ENCODE assay signal across 15 cellular contexts in the genomic region with DNA sequence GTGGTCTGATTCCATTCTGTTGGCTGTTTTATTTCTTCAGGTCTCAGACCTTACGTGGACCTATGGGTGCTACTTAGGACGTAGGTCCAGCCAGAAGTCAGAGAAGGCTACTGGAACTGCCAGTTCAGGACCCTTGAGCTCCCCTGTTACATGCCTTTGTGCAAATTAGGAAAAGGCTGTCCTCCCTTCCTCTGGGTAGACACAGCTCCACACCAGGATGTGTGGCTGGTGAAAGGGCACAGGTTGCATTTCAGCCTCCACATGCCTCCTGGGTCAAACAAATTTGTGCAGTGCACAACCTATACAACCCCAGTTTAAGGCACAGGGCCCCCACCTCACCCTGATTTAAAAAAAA. TPM values are rescaled to one million over a fixed set of nuclear protein-coding genes. Genes with fewer than 3 reads are reported as not detected.
DNase-seq lines count a peak whose midpoint lies in the region; ATAC-seq, FAIRE-seq and TF ChIP-seq lines count a peak whose summit lies in the region.
"Had no signal": no experiment of that assay in that cellular context is flagged by ENCODE, and none has a peak within 500 bp of the region (broad histone marks: within the 10 kb centered on the region; RNA-seq: fewer than 3 reads in every experiment).

No MANE protein-coding gene starts in this region.

- H3K4me3 ChIP-seq in BLaER1 treated with 17β-estradiol and CSF1 and Interleukin-3, amounts not matched to agents 10 nM and 100 nM: 0 out of 20 replicates have a peak overlapping the region, but pooled peaks of 1 of the 10 experiments have one; percentile 0
- no peak overlapping the region for H3K4me3 ChIP-seq in IMR-90 (ENCODE audit: insufficient read depth, low read depth, low read length)
- H3K4me3 ChIP-seq in astrocyte (ENCODE audit: insufficient read depth, low read depth, low read length): no peak overlapping the region
- no peak overlapping the region for H3K4me3 ChIP-seq in BE2C (ENCODE audit: low read depth, low read length)

- H3K4ac ChIP-seq in IMR-90 (ENCODE audit: low read depth, low read length): no peak overlapping the region

- no peaks in the 10 kb centered on the region for H4K20me1 ChIP-seq in BLaER1 treated with 17β-estradiol and CSF1 and Interleukin-3, amounts not matched to agents 10 nM and 100 nM
- H4K20me1 ChIP-seq in IMR-90 (ENCODE audit: insufficient read depth, low read length) (no peaks in the 10 kb centered on the region), astrocyte (ENCODE audit: insufficient read depth, low read length) (no peaks in the 10 kb centered on the region)

- BruUV-seq in IMR-90 (replicated peaks; lab: Mats Ljungman, UMichigan): no TSS peak

- no peak overlapping the region for H4K5ac ChIP-seq in IMR-90 (ENCODE audit: low read depth, low read length)

- peak overlapping the region in 5 of 11 experiments; percentile 47 to 73 (median 53); a peak in 9 of 22 replicates for H3K9ac ChIP-seq in BLaER1 treated with 17β-estradiol and CSF1 and Interleukin-3, amounts not matched to agents 10 nM and 100 nM
- H3K9ac ChIP-seq in IMR-90 (ENCODE audit: low read depth, low read length) (no peak overlapping the region), astrocyte (ENCODE audit: low read length) (no peak overlapping the region)

- H3K9me1 ChIP-seq in IMR-90 (ENCODE audit: insufficient read depth, low read length): peaks cover 6% of the 10 kb centered on the region; the same call in 1 of the 2 replicates

- H3K14ac ChIP-seq in IMR-90 (replicated peaks; ENCODE audit: low read depth, low read length): 0 out of 2 replicates have a peak overlapping the region, but pooled peaks have one; percentile 44

- peak overlapping the region; percentile 6; the same call in 1 of the 2 replicates for H2BK120ac ChIP-seq in IMR-90 (ENCODE audit: low read depth, low read length)

- H2BK20ac ChIP-seq in IMR-90 (ENCODE audit: low read depth, low read length): peak overlapping the region; percentile 79; the same call in 1 of the 2 replicates

- peak overlapping the region; percentile 11; the same call in 1 of the 2 replicates for H3K18ac ChIP-seq in IMR-90 (ENCODE audit: low read depth, low read length)

- TF ChIP-seq CTCF in IMR-90 (conservative IDR thresholded peaks at IDR 0.05; ENCODE audit: low read depth, low read length) (no peak), astrocyte (IDR thresholded peaks at IDR 0.05; ENCODE audit: insufficient read depth, low read depth, low read length) (no peak), osteocyte (IDR thresholded peaks at IDR 0.05) (no peak), BE2C (IDR thresholded peaks at IDR 0.05; ENCODE audit: low read depth, low read length) (no peak)

- H3K4me3 Mint-ChIP-seq in astrocyte (ENCODE audit: unreplicated experiment) (no peak overlapping the region), osteocyte (ENCODE audit: unreplicated experiment) (no peak overlapping the region)
- H3K4me3 Mint-ChIP-seq in natural killer cell treated with Interleukin-12 subunit alpha and Interleukin-12 subunit beta and Interleukin-15 and Interleukin-18, amount 100 ng/mL, for 72 hours: peak overlapping the region; percentile 54
- H3K4me3 Mint-ChIP-seq: T-helper 2 cell treated with Interferon-gamma antibody and Interleukin-4, amounts not matched to agents 5 μg/mL and 100 μg/mL, for 36 hours had no signal

- peaks cover 9% of the 10 kb centered on the region for H3K4me1 Mint-ChIP-seq in astrocyte (ENCODE audit: low read depth, unreplicated experiment)
- peaks cover 37 to 49% of the 10 kb centered on the region in 2 donors for H3K4me1 Mint-ChIP-seq in natural killer cell treated with Interleukin-12 subunit alpha and Interleukin-12 subunit beta and Interleukin-15 and Interleukin-18, amount 100 ng/mL, for 72 hours (ENCODE audit: low read depth in 2 of 2)
- H3K4me1 Mint-ChIP-seq in osteocyte (ENCODE audit: unreplicated experiment): peaks cover 13% of the 10 kb centered on the region

- in situ Hi-C loops in IMR-90 (cut with MboI; ENCODE audit: low sequenced_read_pairs): loop anchor here (25.0 kb wide), 1 partner anchor 365 kb away; no protein-coding TSS in a partner anchor

- H3K56ac ChIP-seq in IMR-90 (ENCODE audit: extremely low read depth, insufficient read depth, low read length): no peak overlapping the region

- no peak for TF ChIP-seq POLR2A in IMR-90 (IDR thresholded peaks at IDR 0.05; ENCODE audit: low read depth, low read length)

- TF ChIP-seq RAD21 in IMR-90 (IDR thresholded peaks at IDR 0.05; ENCODE audit: low read length): no peak

- no peaks in the 10 kb centered on the region for H3K79me1 ChIP-seq in IMR-90 (ENCODE audit: low read depth in 1 of 2, low read length in 2 of 2)

- H3K79me2 ChIP-seq in astrocyte (ENCODE audit: insufficient read depth, low read length): no peaks in the 10 kb centered on the region

- H3K27me3 Mint-ChIP-seq in astrocyte (ENCODE audit: low read depth, unreplicated experiment) (peaks cover 7% of the 10 kb centered on the region), osteocyte (ENCODE audit: unreplicated experiment) (peaks cover 7% of the 10 kb centered on the region)
- no peaks in the 10 kb centered on the region for H3K27me3 Mint-ChIP-seq in natural killer cell treated with Interleukin-12 subunit alpha and Interleukin-12 subunit beta and Interleukin-15 and Interleukin-18, amount 100 ng/mL, for 72 hours
- H3K27me3 Mint-ChIP-seq: activated naive CD4-positive, alpha-beta T cell treated with anti-CD3 and anti-CD28 coated beads, Interleukin-2, amount 50 U/mL, for 24 hours had no signal

- H3K27ac ChIP-seq in BLaER1 treated with 17β-estradiol and CSF1 and Interleukin-3, amounts not matched to agents 10 nM and 100 nM: peak overlapping the region in 10 of 11 experiments; percentile 38 to 86 (median 80); a peak in 19 of 22 replicates
- no peak overlapping the region for H3K27ac ChIP-seq in IMR-90 (ENCODE audit: insufficient read depth, low read length)
- H3K27ac ChIP-seq in astrocyte (ENCODE audit: low read depth, low read length): no peak overlapping the region
- H3K27ac ChIP-seq: testis had no signal

- no peaks in the 10 kb centered on the region for H3K36me3 ChIP-seq in BLaER1 treated with 17β-estradiol and CSF1 and Interleukin-3, amounts not matched to agents 10 nM and 100 nM
- H3K36me3 ChIP-seq in IMR-90 (ENCODE audit: control insufficient read depth, insufficient read depth, low read length): no peaks in the 10 kb centered on the region
- no peaks in the 10 kb centered on the region for H3K36me3 ChIP-seq in astrocyte (ENCODE audit: insufficient read depth, low read length)
- no peaks in the 10 kb centered on the region for H3K36me3 ChIP-seq in BE2C

- intact Hi-C loops in IMR-90 (cut with micrococcal nuclease): loop anchor here (2.0 kb wide), 1 partner anchor 43 kb away; a partner anchor contains a TSS

- FAIRE-seq in astrocyte (lab: Jason Lieb, UNC): no peak
- FAIRE-seq: bronchial epithelial cell had no signal

- DNase-seq in IMR-90 (no peak), astrocyte (ENCODE audit: low read depth) (no peak), osteocyte (ENCODE audit: extremely low spot score, unreplicated experiment) (no peak), BE2C (no peak)
- no peak for DNase-seq in natural killer cell treated with Interleukin-12 subunit alpha and Interleukin-12 subunit beta and Interleukin-15 and Interleukin-18, amount 100 ng/mL, for 72 hours (ENCODE audit: low spot score)
- DNase-seq: effector memory CD4-positive, alpha-beta T cell; Karpas-422; left cardiac atrium; stimulated activated CD4-positive, alpha-beta T cell treated with anti-CD3 and anti-CD28 coated beads, Interleukin-4, amount 100 ng/mL, for 1 hour; testis had no signal

- peak overlapping the region; percentile 77 to 98 (median 92) for H3K4me2 ChIP-seq in BLaER1 treated with 17β-estradiol and CSF1 and Interleukin-3, amounts not matched to agents 10 nM and 100 nM
- H3K4me2 ChIP-seq in IMR-90 (ENCODE audit: low read depth, low read length) (no peak overlapping the region), astrocyte (ENCODE audit: low read length) (peak overlapping the region; percentile 50)

- dilution Hi-C loops in IMR-90 (cut with HindIII; ENCODE audit: low sequenced_read_pairs, unreplicated experiment): no loop called here

- H3K27ac Mint-ChIP-seq in astrocyte (ENCODE audit: unreplicated experiment) (no peak overlapping the region), osteocyte (ENCODE audit: unreplicated experiment) (no peak overlapping the region)
- H3K27ac Mint-ChIP-seq in natural killer cell treated with Interleukin-12 subunit alpha and Interleukin-12 subunit beta and Interleukin-15 and Interleukin-18, amount 100 ng/mL, for 72 hours: peak overlapping the region; percentile 89 to 94
- H3K27ac Mint-ChIP-seq: activated naive CD4-positive, alpha-beta T cell treated with anti-CD3 and anti-CD28 coated beads, Interleukin-2, amount 50 U/mL, for 24 hours; T-helper 2 cell treated with Interferon-gamma antibody and Interleukin-4, amounts not matched to agents 5 μg/mL and 100 μg/mL, for 36 hours had no signal

- no peak overlapping the region for H2BK5ac ChIP-seq in IMR-90 (ENCODE audit: low read depth, low read length, poor library complexity, severe bottlenecking)

- H2AFZ ChIP-seq in IMR-90 (replicated peaks; ENCODE audit: low read length, poor library complexity): peak overlapping the region; percentile 83
- no peak overlapping the region for H2AFZ ChIP-seq in astrocyte (ENCODE audit: low read depth, low read length)

- no peak overlapping the region for H3K23ac ChIP-seq in IMR-90 (ENCODE audit: low read depth, low read length)

- WGBS in IMR-90 (ENCODE audit: extremely low coverage in 2 of 2, insufficient read length in 1 of 2), 2 experiments: no CpG with 5 or more reads among the region's 2 CpGs

- H2AK9ac ChIP-seq in IMR-90 (replicated peaks; ENCODE audit: low read depth, low read length, poor library complexity): no peak overlapping the region

- H4K8ac ChIP-seq in IMR-90 (ENCODE audit: low read depth in 2 of 2, low read length in 2 of 2): peak overlapping the region in 1 of 2 experiments; percentile 20; a peak in 1 of 4 replicates

- H4K91ac ChIP-seq in IMR-90 (ENCODE audit: insufficient read depth, low read depth, low read length): no peak overlapping the region

- ATAC-seq in IMR-90 (ENCODE audit: low read depth): peak; percentile 44; the same call in 1 of the 2 replicates
- no peak for ATAC-seq in natural killer cell treated with Interleukin-12 subunit alpha and Interleukin-12 subunit beta and Interleukin-15 and Interleukin-18, amount 100 ng/mL, for 72 hours
- ATAC-seq in HG02678 (IDR thresholded peaks at IDR 0.05; ENCODE audit: unreplicated experiment): no peak

- H3K36me3 Mint-ChIP-seq in astrocyte (ENCODE audit: low read depth, unreplicated experiment) (peaks cover 2% of the 10 kb centered on the region), osteocyte (ENCODE audit: unreplicated experiment) (no peaks in the 10 kb centered on the region)
- no peaks in the 10 kb centered on the region for H3K36me3 Mint-ChIP-seq in natural killer cell treated with Interleukin-12 subunit alpha and Interleukin-12 subunit beta and Interleukin-15 and Interleukin-18, amount 100 ng/mL, for 72 hours
- H3K36me3 Mint-ChIP-seq: activated naive CD4-positive, alpha-beta T cell treated with anti-CD3 and anti-CD28 coated beads, Interleukin-2, amount 50 U/mL, for 24 hours had no signal

- peaks cover 60 to 82% (median 70%) of the 10 kb centered on the region in 10 experiments for H3K4me1 ChIP-seq in BLaER1 treated with 17β-estradiol and CSF1 and Interleukin-3, amounts not matched to agents 10 nM and 100 nM
- H3K4me1 ChIP-seq in IMR-90 (ENCODE audit: control insufficient read depth, insufficient read depth, low read length) (peaks cover 8% of the 10 kb centered on the region), astrocyte (ENCODE audit: insufficient read depth, low read length) (peaks cover 6% of the 10 kb centered on the region), BE2C (no peaks in the 10 kb centered on the region)
- H3K4me1 ChIP-seq: testis had no signal

- CTCF ChIA-PET in IMR-90 (lab: Yijun Ruan, JAX): interaction anchor here (0.7 kb wide), 1 partner anchor 18 kb away, joined by 4 read pairs; no protein-coding TSS in a partner anchor

- H3K9me3 Mint-ChIP-seq in astrocyte (ENCODE audit: unreplicated experiment) (peaks cover 4% of the 10 kb centered on the region), osteocyte (ENCODE audit: unreplicated experiment) (no peaks in the 10 kb centered on the region)
- H3K9me3 Mint-ChIP-seq in natural killer cell treated with Interleukin-12 subunit alpha and Interleukin-12 subunit beta and Interleukin-15 and Interleukin-18, amount 100 ng/mL, for 72 hours: peaks cover 2% of the 10 kb centered on the region
- H3K9me3 Mint-ChIP-seq: activated naive CD4-positive, alpha-beta T cell treated with anti-CD3 and anti-CD28 coated beads, Interleukin-2, amount 50 U/mL, for 24 hours; T-helper 2 cell treated with Interferon-gamma antibody and Interleukin-4, amounts not matched to agents 5 μg/mL and 100 μg/mL, for 36 hours had no signal

- H3K9me3 ChIP-seq in BLaER1 treated with 17β-estradiol and CSF1 and Interleukin-3, amounts not matched to agents 10 nM and 100 nM (replicated peaks in 1 of 11): peaks cover 0 to 26% (median 14%) of the 10 kb centered on the region in 11 experiments; a peak in 14 of 22 replicates
- no peaks in the 10 kb centered on the region for H3K9me3 ChIP-seq in IMR-90 (ENCODE audit: control insufficient read depth, insufficient read depth, low read length)
- no peaks in the 10 kb centered on the region for H3K9me3 ChIP-seq in astrocyte (ENCODE audit: insufficient read depth, low read depth, low read length)
- H3K9me3 ChIP-seq in BE2C: no peaks in the 10 kb centered on the region
- H3K9me3 ChIP-seq: testis had no signal

- POLR2A ChIA-PET in IMR-90 (lab: Charles Lee; ENCODE audit: unreplicated experiment): no interaction called here

- H3K27me3 ChIP-seq in BLaER1 treated with 17β-estradiol and CSF1 and Interleukin-3, amounts not matched to agents 10 nM and 100 nM: no peaks in the 10 kb centered on the region
- H3K27me3 ChIP-seq in IMR-90 (ENCODE audit: control insufficient read depth, insufficient read depth, low read length) (no peaks in the 10 kb centered on the region; the same call in 1 of the 2 replicates), astrocyte (ENCODE audit: insufficient read depth, low read length) (no peaks in the 10 kb centered on the region), BE2C (no peaks in the 10 kb centered on the region)
- H3K27me3 ChIP-seq: testis had no signal

- peak overlapping the region; percentile 19; the same call in 1 of the 3 replicates for H2BK15ac ChIP-seq in IMR-90 (ENCODE audit: low read depth, low read length)

- peak overlapping the region; percentile 27; the same call in 1 of the 2 replicates for H2AK5ac ChIP-seq in IMR-90 (ENCODE audit: low read depth, low read length)

RNA-seq across cellular contexts. Expression of a gene that starts 43.9 kb away (rescaled TPM):
- total RNA-seq in IMR-90 (2012; rRNA removed) (1.4 and 1.8 TPM in 2 replicates), astrocyte (17.2 and 19.0 TPM in 2 replicates), osteocyte (23.6 and 24.2 TPM in 2 replicates)
- polyA plus RNA-seq in IMR-90 (2012; rRNA removed): 5.5 and 6.4 TPM in 2 replicates
- 3.1 and 5.2 TPM in 2 replicates for polyA plus RNA-seq in IMR-90 (2012; cell fraction: cytosol; rRNA removed)
- polyA plus RNA-seq in IMR-90 (2012; cell fraction: nucleus; rRNA removed; ENCODE audit: low replicate concordance): 32.7 and 58.4 TPM in 2 replicates
- 10 to 100 TPM; 13.2 to 28.4 TPM for total RNA-seq in natural killer cell treated with Interleukin-12 subunit alpha and Interleukin-12 subunit beta and Interleukin-15 and Interleukin-18, amount 100 ng/mL, for 72 hours
- polyA plus RNA-seq in BE2C (2012; ENCODE audit: insufficient read depth, insufficient read length, low read depth): 24.1 TPM

RNA-seq across cellular contexts. Expression of a gene that starts 56.6 kb away (rescaled TPM):
- 17.0 and 25.3 TPM in 2 replicates for total RNA-seq in IMR-90 (2012; rRNA removed)
- 5.9 and 6.2 TPM in 2 replicates for polyA plus RNA-seq in IMR-90 (2012; rRNA removed)
- 0.66 and 1.3 TPM in 2 replicates for polyA plus RNA-seq in IMR-90 (2012; cell fraction: cytosol; rRNA removed)
- polyA plus RNA-seq in IMR-90 (2012; cell fraction: nucleus; rRNA removed; ENCODE audit: low replicate concordance): 0.75 and 9.5 TPM in 2 replicates
- 17.3 and 18.7 TPM in 2 replicates for total RNA-seq in astrocyte
- 10 to 100 TPM; 24.2 to 26.3 TPM for total RNA-seq in natural killer cell treated with Interleukin-12 subunit alpha and Interleukin-12 subunit beta and Interleukin-15 and Interleukin-18, amount 100 ng/mL, for 72 hours
- total RNA-seq in osteocyte: 13.0 and 14.4 TPM in 2 replicates
- 2.1 TPM for polyA plus RNA-seq in BE2C (2012; ENCODE audit: insufficient read depth, insufficient read length, low read depth)

Comparison
In these comparisons a context has a peak if more than half of its experiments do, and no peak if none do; other contexts are left out.
1. H3K27ac ChIP-seq: peak in BLaER1 treated with 17β-estradiol and CSF1 and Interleukin-3, amounts not matched to agents 10 nM and 100 nM (10 of 11); none in IMR-90 (single experiment) and astrocyte (single experiment).
2. H3K27ac Mint-ChIP-seq: peak in natural killer cell treated with Interleukin-12 subunit alpha and Interleukin-12 subunit beta and Interleukin-15 and Interleukin-18, amount 100 ng/mL, for 72 hours (2 of 2); none in astrocyte (single experiment) and osteocyte (single experiment).